26 cellular contexts compared by ENCODE assay signal in the genomic region with DNA sequence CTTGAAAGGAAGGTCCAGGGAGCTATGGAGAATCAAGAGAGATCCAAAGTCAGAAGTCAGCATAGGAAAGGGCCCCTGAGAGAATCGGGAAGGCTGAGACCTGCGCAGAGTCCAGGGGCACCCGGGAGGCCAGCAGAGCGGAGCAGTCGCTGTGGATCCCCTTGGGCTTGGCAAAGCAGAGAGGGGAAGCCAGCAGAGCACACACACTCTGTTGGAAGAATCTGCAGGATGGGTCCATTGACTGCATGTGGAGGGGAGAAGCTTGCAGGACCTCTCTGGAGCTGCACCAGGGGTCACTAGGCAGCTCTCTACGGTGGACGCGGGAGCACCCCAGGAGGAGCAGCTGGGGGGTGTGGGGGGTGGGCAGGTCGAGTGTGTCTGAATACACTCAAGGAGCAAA. TPM values are rescaled to one million over a fixed set of nuclear protein-coding genes. Genes with fewer than 3 reads are reported as not detected.
A peak's percentile ranks its signal among the peaks of the same experiment; 100 is the strongest.
DNase-seq lines count a peak whose midpoint lies in the region; ATAC-seq and TF ChIP-seq lines count a peak whose summit lies in the region.
"Had no signal": no experiment of that assay in that cellular context is flagged by ENCODE, and none has a peak within 500 bp of the region (broad histone marks: within the 10 kb centered on the region; RNA-seq: fewer than 3 reads in every experiment).

No MANE protein-coding gene starts in this region.

- no peak for TF ChIP-seq CTCF in Calu3 (IDR thresholded peaks at IDR 0.05; ENCODE audit: unreplicated experiment)

- CTCF ChIA-PET in Calu3 (lab: Charles Lee): interaction anchor here (1.7 to 2.2 kb wide), 3 partner anchors 9 to 148 kb away, joined by 4 to 10 read pairs (median 8); no protein-coding TSS in a partner anchor

- H3K9me3 Mint-ChIP-seq in Calu3 (ENCODE audit: low read depth, unreplicated experiment): no peaks in the 10 kb centered on the region
- H3K9me3 Mint-ChIP-seq in stimulated activated naive B cell treated with anti-CD40 and anti-IgM and Interleukin-4, amounts not matched to agents 10 μg/mL and 1 μg/mL and 100 μg/mL, for 72 hours: no peaks in the 10 kb centered on the region
- H3K9me3 Mint-ChIP-seq: nephron; stimulated activated memory B cell treated with anti-CD40 and anti-IgM and Interleukin-4, amounts not matched to agents 10 μg/mL and 1 μg/mL and 100 μg/mL, for 72 hours had no signal

- H3K4me1 ChIP-seq in iPS-18a (ENCODE audit: control insufficient read depth, low read depth, low read length): peaks cover 31% of the 10 kb centered on the region
- H3K4me1 ChIP-seq: psoas muscle had no signal

- peak overlapping the region; percentile 76 for H3K4me3 Mint-ChIP-seq in Calu3 (ENCODE audit: low read depth, unreplicated experiment)
- peak overlapping the region; percentile 9 for H3K4me3 Mint-ChIP-seq in T-helper 17 cell
- H3K4me3 Mint-ChIP-seq in stimulated activated naive B cell treated with anti-CD40 and anti-IgM and Interleukin-4, amounts not matched to agents 10 μg/mL and 1 μg/mL and 100 μg/mL, for 72 hours: no peak overlapping the region
- H3K4me3 Mint-ChIP-seq: activated CD8-positive, alpha-beta memory T cell treated with anti-CD3 and anti-CD28 coated beads, Interleukin-2, amount 10 ng/mL, durations not matched to agents 7 days and 5 days; stimulated activated memory B cell treated with anti-CD40 and anti-IgM and Interleukin-4, amounts not matched to agents 10 μg/mL and 1 μg/mL and 100 μg/mL, for 72 hours had no signal

- no TSS peak for BruUV-seq in Calu3 (replicated peaks; lab: Mats Ljungman, UMichigan)

- intact Hi-C loops in Calu3 (cut with micrococcal nuclease; ENCODE audit: unreplicated experiment): no loop called here
- intact Hi-C loops in posterior cingulate gyrus (cut with DNase I): no loop called here

- H3K9me3 ChIP-seq in T-helper 17 cell (ENCODE audit: control insufficient read depth, low read length, poor library complexity, severe bottlenecking) (no peaks in the 10 kb centered on the region), iPS-18a (ENCODE audit: control insufficient read depth, low read depth, low read length) (no peaks in the 10 kb centered on the region)
- H3K9me3 ChIP-seq: lower lobe of right lung, mucosa of descending colon, psoas muscle, sigmoid colon had no signal

- ATAC-seq in T-helper 17 cell (no peak), GM18519 (IDR thresholded peaks at IDR 0.05; ENCODE audit: low FRiP score, unreplicated experiment) (no peak)
- ATAC-seq in stimulated activated naive B cell treated with anti-CD40 and anti-IgM and Interleukin-4, amounts not matched to agents 10 μg/mL and 1 μg/mL and 100 μg/mL, for 72 hours (replicated peaks): no peak
- ATAC-seq: activated CD8-positive, alpha-beta memory T cell treated with anti-CD3 and anti-CD28 coated beads, Interleukin-2, amount 10 ng/mL, durations not matched to agents 7 days and 5 days; mucosa of descending colon; stimulated activated memory B cell treated with anti-CD40 and anti-IgM and Interleukin-4, amounts not matched to agents 10 μg/mL and 1 μg/mL and 100 μg/mL, for 72 hours had no signal

- DNase-seq in Calu3 (no peak), T-helper 17 cell (no peak), AG20443 (ENCODE audit: low spot score) (no peak), posterior cingulate gyrus (no peak)
- no peak for DNase-seq in stimulated activated naive B cell treated with anti-CD40 and anti-IgM and Interleukin-4, amounts not matched to agents 10 μg/mL and 1 μg/mL and 100 μg/mL, for 72 hours
- DNase-seq in NK-92 treated with Interleukin-12 subunit alpha and Interleukin-12 subunit beta, amount 100 ng/mL, for 24 hours (lab: John Stamatoyannopoulos, UW): no peak
- DNase-seq: activated CD8-positive, alpha-beta memory T cell treated with anti-CD3 and anti-CD28 coated beads, Interleukin-2, amount 10 ng/mL, durations not matched to agents 7 days and 5 days; activated T-cell treated with anti-CD3 and anti-CD28 coated beads, Interleukin-2, amount 50 U/mL, for 48 hours; COR-L47; glutamatergic neuron; KG1; lower lobe of right lung; MM.1S; mucosa of descending colon; NCI-H1417; NCI-H345; NCI-H748 treated with DMSO at 0.1 percent for 48 hours; psoas muscle; sigmoid colon; stimulated activated CD4-positive, alpha-beta T cell treated with anti-CD3 and anti-CD28 coated beads, Interleukin-4, amount 100 ng/mL, for 4 hours had no signal

- H3K4me1 Mint-ChIP-seq in Calu3 (ENCODE audit: low read depth, unreplicated experiment) (peaks cover 51% of the 10 kb centered on the region), T-helper 17 cell (peaks cover 9% of the 10 kb centered on the region)
- peaks cover 12 to 31% of the 10 kb centered on the region in 2 donors for H3K4me1 Mint-ChIP-seq in stimulated activated naive B cell treated with anti-CD40 and anti-IgM and Interleukin-4, amounts not matched to agents 10 μg/mL and 1 μg/mL and 100 μg/mL, for 72 hours

- H3K4me3 ChIP-seq in iPS-18a (ENCODE audit: low read length): peak overlapping the region; percentile 53
- H3K4me3 ChIP-seq: BLaER1, mucosa of descending colon, sigmoid colon had no signal

- H3K27me3 Mint-ChIP-seq in Calu3 (ENCODE audit: unreplicated experiment): no peaks in the 10 kb centered on the region
- peaks cover 61% of the 10 kb centered on the region for H3K27me3 Mint-ChIP-seq in T-helper 17 cell
- peaks cover 52 to 73% of the 10 kb centered on the region in 2 donors for H3K27me3 Mint-ChIP-seq in stimulated activated naive B cell treated with anti-CD40 and anti-IgM and Interleukin-4, amounts not matched to agents 10 μg/mL and 1 μg/mL and 100 μg/mL, for 72 hours

- H3K27ac ChIP-seq in iPS-18a (ENCODE audit: low read length): no peak overlapping the region
- H3K27ac ChIP-seq: BLaER1, psoas muscle had no signal

- H3K27ac Mint-ChIP-seq in Calu3 (ENCODE audit: unreplicated experiment): peak overlapping the region; percentile 91
- H3K27ac Mint-ChIP-seq in T-helper 17 cell: no peak overlapping the region
- peak overlapping the region; percentile 6 for H3K27ac Mint-ChIP-seq in stimulated activated naive B cell treated with anti-CD40 and anti-IgM and Interleukin-4, amounts not matched to agents 10 μg/mL and 1 μg/mL and 100 μg/mL, for 72 hours
- H3K27ac Mint-ChIP-seq: activated CD8-positive, alpha-beta memory T cell treated with anti-CD3 and anti-CD28 coated beads, Interleukin-2, amount 10 ng/mL, durations not matched to agents 7 days and 5 days; stimulated activated memory B cell treated with anti-CD40 and anti-IgM and Interleukin-4, amounts not matched to agents 10 μg/mL and 1 μg/mL and 100 μg/mL, for 72 hours had no signal

- H3K9ac ChIP-seq in iPS-18a (ENCODE audit: low read length): no peak overlapping the region
- H3K9ac ChIP-seq: BLaER1 had no signal

- H3K36me3 Mint-ChIP-seq in Calu3 (ENCODE audit: insufficient read depth, unreplicated experiment): peaks cover 80% of the 10 kb centered on the region
- H3K36me3 Mint-ChIP-seq in T-helper 17 cell (ENCODE audit: low read depth): peaks cover 2% of the 10 kb centered on the region
- H3K36me3 Mint-ChIP-seq in stimulated activated naive B cell treated with anti-CD40 and anti-IgM and Interleukin-4, amounts not matched to agents 10 μg/mL and 1 μg/mL and 100 μg/mL, for 72 hours: no peaks in the 10 kb centered on the region
- H3K36me3 Mint-ChIP-seq: activated CD8-positive, alpha-beta memory T cell treated with anti-CD3 and anti-CD28 coated beads, Interleukin-2, amount 10 ng/mL, durations not matched to agents 7 days and 5 days; stimulated activated memory B cell treated with anti-CD40 and anti-IgM and Interleukin-4, amounts not matched to agents 10 μg/mL and 1 μg/mL and 100 μg/mL, for 72 hours had no signal

- no peaks in the 10 kb centered on the region for H3K36me3 ChIP-seq in iPS-18a (ENCODE audit: control insufficient read depth, low read depth, low read length)
- H3K36me3 ChIP-seq: BLaER1, sigmoid colon had no signal

- H3K27me3 ChIP-seq in iPS-18a (ENCODE audit: control insufficient read depth, insufficient read depth, low read length): peaks cover 52% of the 10 kb centered on the region

RNA-seq across cellular contexts. Expression of a gene that starts 6.4 kb away (rescaled TPM):
- 30.0 and 30.3 TPM in 2 replicates for total RNA-seq in Calu3 (2022)
- total RNA-seq in T-helper 17 cell: under 1 TPM; 0.37 to 0.50 TPM
- total RNA-seq: activated CD8-positive, alpha-beta memory T cell treated with anti-CD3 and anti-CD28 coated beads, Interleukin-2, amount 10 ng/mL, durations not matched to agents 7 days and 5 days; psoas muscle; temporal lobe had no signal

Comparison
In these comparisons a context has a peak if more than half of its experiments do, and no peak if none do; other contexts are left out.
1. H3K4me3 Mint-ChIP-seq: peak in Calu3 (single experiment) and T-helper 17 cell (single experiment); none in stimulated activated naive B cell treated with anti-CD40 and anti-IgM and Interleukin-4, amounts not matched to agents 10 μg/mL and 1 μg/mL and 100 μg/mL, for 72 hours (0 of 2).
2. RNA of a gene that starts 6.4 kb away (total RNA-seq): 30.0 to 30.3 TPM in Calu3; 0.37 to 0.50 TPM in T-helper 17 cell; every median in the first group is over 10 times any median in the second.